ENCODE assay signal across 9 cellular contexts in the genomic region with DNA sequence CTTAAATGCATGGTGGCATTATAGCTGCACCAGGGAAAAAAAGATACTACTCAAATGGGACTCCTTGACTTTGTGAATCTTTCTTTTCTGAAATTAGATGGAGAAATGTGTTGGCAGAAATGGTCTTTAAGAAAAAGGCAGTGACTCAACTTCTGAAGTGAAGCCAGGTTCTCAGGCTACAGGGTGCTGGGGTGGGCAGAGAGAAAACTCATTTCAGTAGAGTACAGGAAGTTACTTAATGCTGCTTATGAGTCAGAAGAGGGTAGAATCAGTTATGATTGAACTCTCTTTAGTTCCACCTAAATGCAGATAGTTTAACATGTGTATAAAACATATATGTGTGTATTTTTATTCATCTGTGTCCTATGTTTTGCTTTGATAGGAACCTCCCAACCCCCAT.
A peak's percentile ranks its signal among the peaks of the same experiment; 100 is the strongest.
DNase-seq lines count a peak whose midpoint lies in the region; ATAC-seq and TF ChIP-seq lines count a peak whose summit lies in the region.
"Had no signal": no experiment of that assay in that cellular context is flagged by ENCODE, and none has a peak within 500 bp of the region (broad histone marks: within the 10 kb centered on the region; RNA-seq: fewer than 3 reads in every experiment).

No MANE protein-coding gene starts in this region.

- TF ChIP-seq CTCF in cardiac fibroblast (IDR thresholded peaks at IDR 0.05; ENCODE audit: low read depth, low read length) = no peak
- no peak for TF ChIP-seq CTCF in uterus (IDR thresholded peaks at IDR 0.05)

- H3K9me3 ChIP-seq in uterus = no peaks in the 10 kb centered on the region
- H3K9me3 ChIP-seq: A549 had no signal

- peaks cover 0 to 3% of the 10 kb centered on the region in 2 donors for H3K27me3 ChIP-seq in uterus

- H3K27ac ChIP-seq in uterus = no peak overlapping the region
- H3K27ac ChIP-seq: A549 had no signal

- DNase-seq in activated CD4-positive, CD25-positive, alpha-beta regulatory T cell treated with anti-CD3 and anti-CD28 coated beads, Interleukin-2, amount 50 U/mL, for 16 hours (ENCODE audit: low read depth, low spot score) = peak; percentile 26
- no peak for DNase-seq in activated CD4-positive, CD25-positive, alpha-beta regulatory T cell treated with anti-CD3 and anti-CD28 coated beads, Interleukin-2, amount 50 U/mL, for 72 hours
- DNase-seq in SIG-M5 treated with dmso at 0.1 percent for 504 hours (lab: John Stamatoyannopoulos, UW; ENCODE audit: unreplicated experiment) (peak; percentile 92), cardiac fibroblast (ENCODE audit: low read depth in 2 of 2) (peak; percentile 93 to 95), COLO668 (lab: John Stamatoyannopoulos, UW; ENCODE audit: unreplicated experiment) (no peak), uterus (no peak)
- DNase-seq in stimulated activated CD4-positive, alpha-beta T cell treated with anti-CD3 and anti-CD28 coated beads, Interleukin-1b, Interleukin-23, amount 100 ng/mL, for 48 hours = peak; percentile 72

- H3K36me3 ChIP-seq in uterus = no peaks in the 10 kb centered on the region

- H3K4me3 ChIP-seq in cardiac fibroblast (replicated peaks in 1 of 2; ENCODE audit: low read depth in 2 of 2, low read length in 2 of 2) (no peak overlapping the region), uterus (no peak overlapping the region)
- H3K4me3 ChIP-seq: A549 had no signal

- ATAC-seq in HG02970 (IDR thresholded peaks at IDR 0.05; ENCODE audit: low FRiP score, unreplicated experiment) = peak; percentile 99

- no peak for TF ChIP-seq POLR2A in uterus (IDR thresholded peaks at IDR 0.05)

- H3K4me1 ChIP-seq in uterus = no peaks in the 10 kb centered on the region
- H3K4me1 ChIP-seq: A549 had no signal

- intact Hi-C loops in uterus (cut with DNase I; ENCODE audit: low total_unique reads) = no loop called here

Comparison
In these comparisons a context has a peak if more than half of its experiments do, and no peak if none do; other contexts are left out.
1. DNase-seq: peak in activated CD4-positive, CD25-positive, alpha-beta regulatory T cell treated with anti-CD3 and anti-CD28 coated beads, Interleukin-2, amount 50 U/mL, for 16 hours (single experiment), SIG-M5 treated with dmso at 0.1 percent for 504 hours (single experiment), cardiac fibroblast (2 of 2) and stimulated activated CD4-positive, alpha-beta T cell treated with anti-CD3 and anti-CD28 coated beads, Interleukin-1b, Interleukin-23, amount 100 ng/mL, for 48 hours (single experiment); none in activated CD4-positive, CD25-positive, alpha-beta regulatory T cell treated with anti-CD3 and anti-CD28 coated beads, Interleukin-2, amount 50 U/mL, for 72 hours (single experiment), COLO668 (single experiment) and uterus (0 of 2).